8 cellular contexts compared by ENCODE assay signal in genomic region chr16:69338557-69339288, GRCh38. TPM values are rescaled to one million over a fixed set of nuclear protein-coding genes. Genes with fewer than 3 reads are reported as not detected.
DNase-seq lines count a peak whose midpoint lies in the region; TF ChIP-seq lines count a peak whose summit lies in the region.

No MANE protein-coding gene starts in this region.

- H3K4me1 ChIP-seq in BE2C (peaks cover 2% of the 10 kb centered on the region; the same call in 1 of the 2 replicates), endocrine pancreas (ENCODE audit: control insufficient read depth, insufficient read depth, low read length) (peaks cover 5% of the 10 kb centered on the region)

- no peak for TF ChIP-seq POLR2A in NB4 (IDR thresholded peaks at IDR 0.05; ENCODE audit: extremely low read depth, insufficient read length)

- H3K27me3 ChIP-seq in BE2C (no peaks in the 10 kb centered on the region), endocrine pancreas (ENCODE audit: control insufficient read depth, insufficient read depth, low read length) (no peaks in the 10 kb centered on the region)

- H3K9ac ChIP-seq in endocrine pancreas (ENCODE audit: control insufficient read depth, insufficient read depth, low read length) = peak overlapping the region; percentile 58

- H3K27me3 Mint-ChIP-seq in neural crest cell (ENCODE audit: low read depth) = no peaks in the 10 kb centered on the region

- H3K4me3 ChIP-seq in BE2C (ENCODE audit: low read depth, low read length) (peak overlapping the region; percentile 99), NB4 (ENCODE audit: low read depth, low read length) (peak overlapping the region; percentile 98), endocrine pancreas (ENCODE audit: control insufficient read depth, insufficient read depth, low read length) (peak overlapping the region; percentile 41)

- H3K9me3 ChIP-seq in BE2C (no peaks in the 10 kb centered on the region), endocrine pancreas (ENCODE audit: control insufficient read depth, low read length) (no peaks in the 10 kb centered on the region)

- peaks cover 20% of the 10 kb centered on the region for H3K36me3 Mint-ChIP-seq in neural crest cell (ENCODE audit: low read depth)

- TF ChIP-seq CTCF in BE2C (IDR thresholded peaks at IDR 0.05; ENCODE audit: low read depth, low read length) = no peak
- no peak for TF ChIP-seq CTCF in NB4 (IDR thresholded peaks at IDR 0.05; ENCODE audit: low read depth, low read length)
- TF ChIP-seq CTCF in neural crest cell (conservative IDR thresholded peaks at IDR 0.05) = no peak
- no peak for TF ChIP-seq CTCF in GM13977 (IDR thresholded peaks at IDR 0.05; ENCODE audit: extremely low read depth, insufficient read depth, missing control alignments)

- H3K27ac Mint-ChIP-seq in neural crest cell (ENCODE audit: unreplicated experiment) = peak overlapping the region; percentile 84

- H3K4me1 Mint-ChIP-seq in neural crest cell = peaks cover 31% of the 10 kb centered on the region

- H3K4me3 Mint-ChIP-seq in neural crest cell = peak overlapping the region; percentile 99

- in situ Hi-C loops in GM13977 (cut with MboI; ENCODE audit: low pct_unique_long_range_greater_than_20kb, low sequenced_read_pairs, unreplicated experiment) = no loop called here

- DNase-seq in BE2C (no peak), NB4 (ENCODE audit: low read depth) (no peak), neural crest cell (ENCODE audit: low read depth, low spot score) (no peak), RKO (ENCODE audit: low spot score) (no peak), Ammon's horn (ENCODE audit: low spot score) (no peak), GM13977 (ENCODE audit: low spot score) (no peak), SIG-M5 treated with dmso at 0.1 percent for 504 hours (lab: John Stamatoyannopoulos, UW; ENCODE audit: unreplicated experiment) (no peak)

- H3K36me3 ChIP-seq in BE2C = peaks cover 54% of the 10 kb centered on the region
- peaks cover 8% of the 10 kb centered on the region for H3K36me3 ChIP-seq in endocrine pancreas (ENCODE audit: control insufficient read depth, insufficient read depth, low read length)

- no peaks in the 10 kb centered on the region for H3K9me3 Mint-ChIP-seq in neural crest cell

RNA-seq across cellular contexts. Expression of gene COG8, which starts 0.6 kb away (rescaled TPM):
- 76.3 TPM for polyA plus RNA-seq in BE2C (2012; ENCODE audit: insufficient read depth, insufficient read length, low read depth)
- total RNA-seq in neural crest cell = 64.2 and 67.6 TPM in 2 replicates

RNA-seq across cellular contexts. Expression of gene NIP7, which starts 0.8 kb away (rescaled TPM):
- 83.9 TPM for polyA plus RNA-seq in BE2C (2012; ENCODE audit: insufficient read depth, insufficient read length, low read depth)
- 42.0 and 42.3 TPM in 2 replicates for total RNA-seq in neural crest cell

RNA-seq across cellular contexts. Expression of gene PDF, which starts 8.3 kb away (rescaled TPM):
- polyA plus RNA-seq in BE2C (2012; ENCODE audit: insufficient read depth, insufficient read length, low read depth) = 38.7 TPM
- 19.4 and 20.1 TPM in 2 replicates for total RNA-seq in neural crest cell

RNA-seq across cellular contexts. Expression of gene TMED6, which starts 12.9 kb away (rescaled TPM):
- polyA plus RNA-seq in BE2C (2012; ENCODE audit: insufficient read depth, insufficient read length, low read depth) = 2.6 TPM
- total RNA-seq in neural crest cell = 0.56 and 0.82 TPM in 2 replicates

RNA-seq across cellular contexts. Expression of gene VPS4A, which starts 27.6 kb away (rescaled TPM):
- 86.5 TPM for polyA plus RNA-seq in BE2C (2012; ENCODE audit: insufficient read depth, insufficient read length, low read depth)
- total RNA-seq in neural crest cell = 35.3 and 36.5 TPM in 2 replicates

Comparison
In these comparisons a context has a peak if more than half of its experiments do, and no peak if none do; other contexts are left out.
1. H3K4me3 ChIP-seq: peak in every context shown above with its lines; median percentile 99 in BE2C; 98 in NB4; 41 in endocrine pancreas.